Comparison of ENCODE assay signal across 12 cellular contexts in genomic region chr1:205571747-205572146, GRCh38.
"Had no signal": no experiment of that assay in that cellular context is flagged by ENCODE, and none has a peak within 500 bp of the region (broad histone marks: within the 10 kb centered on the region; RNA-seq: fewer than 3 reads in every experiment).

No MANE protein-coding gene starts in this region.

- ATAC-seq: activated T-cell treated with anti-CD3 and anti-CD28 coated beads, Interleukin-2, amount 50 U/mL, for 4 hours; esophagus mucosa; stimulated activated effector memory CD8-positive, alpha-beta T cell treated with anti-CD3 and anti-CD28 coated beads, Interleukin-12 subunit alpha, Interleukin-12 subunit beta, amount 100 ng/mL, for 72 hours had no signal

- DNase-seq: activated effector memory CD4-positive, alpha-beta T cell treated with Interleukin-2 at 50 U/mL for 16 hours; activated naive CD4-positive, alpha-beta T cell treated with anti-CD3 and anti-CD28 coated beads, Interleukin-2, amount 50 U/mL, for 16 hours; activated T-cell treated with anti-CD3 and anti-CD28 coated beads, Interleukin-2, amount 50 U/mL, for 4 hours; kidney; stimulated activated CD4-positive, alpha-beta T cell treated with anti-CD3 and anti-CD28 coated beads, Interleukin-12 subunit alpha, Interleukin-12 subunit beta, amount 100 ng/mL, for 4 hours; stimulated activated CD4-positive, alpha-beta T cell treated with anti-CD3 and anti-CD28 coated beads, Interleukin-2, amount 100 ng/mL, for 24 hours; upper lobe of left lung had no signal

- H3K36me3 ChIP-seq: adrenal gland, upper lobe of left lung had no signal

- H3K9me3 ChIP-seq: adrenal gland, upper lobe of left lung had no signal

- FAIRE-seq: kidney had no signal

- H3K27ac ChIP-seq: adrenal gland, hepatocyte, SK-N-MC, upper lobe of left lung had no signal

- H3K4me1 ChIP-seq: adrenal gland had no signal

- H3K4me3 ChIP-seq: adrenal gland, hepatocyte, SK-N-MC, upper lobe of left lung had no signal
